In the genomic region with DNA sequence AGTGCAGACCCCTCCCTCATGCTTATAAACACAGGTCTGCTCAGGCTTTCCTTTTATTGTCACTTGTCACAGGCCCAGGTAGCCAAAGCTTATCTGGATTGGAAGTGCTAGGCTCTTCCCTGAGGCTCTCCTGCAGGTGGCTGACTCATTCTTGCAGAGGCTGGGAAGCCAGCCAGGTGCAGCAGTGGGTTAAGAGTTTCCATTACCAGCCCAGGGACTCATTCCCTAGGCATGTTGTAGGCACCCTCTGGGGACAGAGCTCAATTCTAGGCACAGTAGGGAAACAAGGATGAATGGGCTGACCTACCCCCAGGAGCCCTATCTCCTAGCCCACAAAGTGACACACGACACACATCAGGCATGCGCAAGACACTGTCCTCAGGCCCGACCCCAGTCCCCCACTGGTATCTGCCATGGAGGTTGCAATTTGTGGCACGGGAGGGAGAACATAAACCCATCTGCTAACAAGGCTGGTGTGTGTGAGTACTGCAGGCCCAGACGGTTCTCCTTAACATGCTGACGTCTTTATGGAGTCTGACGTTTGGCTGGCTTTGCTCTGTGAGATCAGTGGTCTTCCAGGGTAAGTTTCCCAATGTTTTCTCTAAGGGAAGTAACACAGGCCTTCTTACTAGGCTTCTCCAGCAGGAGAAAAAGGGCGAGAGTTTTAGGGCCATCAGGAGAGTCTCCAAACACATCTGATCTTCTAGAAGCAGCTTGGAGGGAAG, we compare ENCODE assay signal across 10 cellular contexts.
A peak's percentile ranks its signal among the peaks of the same experiment; 100 is the strongest.
DNase-seq lines count a peak whose midpoint lies in the region; ATAC-seq and TF ChIP-seq lines count a peak whose summit lies in the region.
"Had no signal": no experiment of that assay in that cellular context is flagged by ENCODE, and none has a peak within 500 bp of the region (broad histone marks: within the 10 kb centered on the region; RNA-seq: fewer than 3 reads in every experiment).

No MANE protein-coding gene starts in this region.

- H3K4me3 ChIP-seq in AG04450 (ENCODE audit: low read depth, low read length) (no peak overlapping the region), ascending aorta (no peak overlapping the region), smooth muscle cell (no peak overlapping the region)

- no peak for TF ChIP-seq CTCF in AG04450 (IDR thresholded peaks at IDR 0.05; ENCODE audit: low read depth, low read length)
- TF ChIP-seq CTCF in ascending aorta (IDR thresholded peaks at IDR 0.05): no peak
- TF ChIP-seq CTCF in smooth muscle cell (IDR thresholded peaks at IDR 0.05; ENCODE audit: borderline replicate concordance, insufficient read depth, poor library complexity, severe bottlenecking): no peak
- TF ChIP-seq CTCF in endothelial cell (IDR thresholded peaks at IDR 0.05; ENCODE audit: unreplicated experiment): no peak

- no peaks in the 10 kb centered on the region for H3K36me3 ChIP-seq in ascending aorta
- no peaks in the 10 kb centered on the region for H3K36me3 ChIP-seq in smooth muscle cell (ENCODE audit: low read depth)

- WGBS in smooth muscle cell (ENCODE audit: low lambda C conversion rate): 50% methylated on average over 8 of the region's 8 CpGs

- H3K27me3 Mint-ChIP-seq in endothelial cell (ENCODE audit: unreplicated experiment): peaks cover 4% of the 10 kb centered on the region

- H3K36me3 Mint-ChIP-seq in endothelial cell (ENCODE audit: low read depth, unreplicated experiment): no peaks in the 10 kb centered on the region

- POLR2A ChIA-PET in AG04450 (lab: Yijun Ruan, JAX): no interaction called here

- H3K4me2 ChIP-seq in smooth muscle cell: no peak overlapping the region

- intact Hi-C loops in ascending aorta (cut with DNase I): loop anchor here (5.0 to 10.0 kb wide), 3 partner anchors 41 to 1101 kb away; a partner anchor contains a TSS

- H3K27ac Mint-ChIP-seq in endothelial cell (ENCODE audit: unreplicated experiment): no peak overlapping the region
- H3K27ac Mint-ChIP-seq: CD4-positive, alpha-beta T cell had no signal

- ATAC-seq in HG02970 (IDR thresholded peaks at IDR 0.05; ENCODE audit: low FRiP score, unreplicated experiment): no peak

- no peak overlapping the region for H3K27ac ChIP-seq in AG04450 (ENCODE audit: low read depth, low read length)
- H3K27ac ChIP-seq in ascending aorta: peak overlapping the region; percentile 42 to 61
- no peak overlapping the region for H3K27ac ChIP-seq in smooth muscle cell (ENCODE audit: low read depth)

- peaks cover 30% of the 10 kb centered on the region for H3K4me1 Mint-ChIP-seq in endothelial cell (ENCODE audit: unreplicated experiment)

- H4K20me1 ChIP-seq in smooth muscle cell (ENCODE audit: low read depth): peaks cover 20% of the 10 kb centered on the region

- no peak overlapping the region for H2AFZ ChIP-seq in smooth muscle cell (ENCODE audit: low read depth)

- no peak overlapping the region for H3K9ac ChIP-seq in smooth muscle cell (ENCODE audit: low read depth)

- H3F3A ChIP-seq in smooth muscle cell (ENCODE audit: low read depth): peaks cover 8% of the 10 kb centered on the region

- peaks cover 5% of the 10 kb centered on the region for H3K79me2 ChIP-seq in smooth muscle cell (ENCODE audit: low read depth)

- H3K4me1 ChIP-seq in ascending aorta: peaks cover 3 to 37% of the 10 kb centered on the region in 2 donors
- H3K4me1 ChIP-seq in smooth muscle cell (ENCODE audit: low read depth): peaks cover 16% of the 10 kb centered on the region

- H3K9me3 Mint-ChIP-seq in endothelial cell (ENCODE audit: unreplicated experiment): no peaks in the 10 kb centered on the region
- H3K9me3 Mint-ChIP-seq: CD4-positive, alpha-beta T cell had no signal

- CTCF ChIA-PET in AG04450 (lab: Charles Lee): no interaction called here

- no peaks in the 10 kb centered on the region for H3K9me3 ChIP-seq in AG04450 (ENCODE audit: control insufficient read depth, insufficient read depth, low read length)
- no peaks in the 10 kb centered on the region for H3K9me3 ChIP-seq in ascending aorta
- no peaks in the 10 kb centered on the region for H3K9me3 ChIP-seq in smooth muscle cell (replicated peaks; ENCODE audit: low read depth)

- peaks cover 13% of the 10 kb centered on the region for H3K27me3 ChIP-seq in AG04450 (ENCODE audit: control insufficient read depth, insufficient read depth, low read length)
- no peaks in the 10 kb centered on the region for H3K27me3 ChIP-seq in ascending aorta
- H3K27me3 ChIP-seq in smooth muscle cell (ENCODE audit: low read depth): no peaks in the 10 kb centered on the region

- no peak overlapping the region for H3K4me3 Mint-ChIP-seq in endothelial cell (ENCODE audit: unreplicated experiment)
- H3K4me3 Mint-ChIP-seq: CD4-positive, alpha-beta T cell had no signal

- peak; percentile 26 for DNase-seq in AG04450 (ENCODE audit: low read depth, low spot score)
- peak; percentile 18 for DNase-seq in NCI-H1105 (lab: John Stamatoyannopoulos, UW)
- peak in 1 of 2 donors; percentile 81 for DNase-seq in ascending aorta (ENCODE audit: low spot score in 2 of 2)
- peak; percentile 96 for DNase-seq in kidney tubule cell (ENCODE audit: low spot score)
- DNase-seq in smooth muscle cell (lab: John Stamatoyannopoulos, UW; ENCODE audit: unreplicated experiment): no peak
- DNase-seq in hippocampal formation (lab: John Stamatoyannopoulos, UW): no peak
- no peak for DNase-seq in endothelial cell (ENCODE audit: low spot score)
- DNase-seq: activated CD4-positive, alpha-beta T cell treated with anti-CD3 and anti-CD28 coated beads for 4 hours; CD4-positive, alpha-beta T cell had no signal

Comparison
In these comparisons a context has a peak if more than half of its experiments do, and no peak if none do; other contexts are left out.
1. DNase-seq: peak in AG04450 (single experiment), NCI-H1105 (single experiment) and kidney tubule cell (single experiment); none in smooth muscle cell (single experiment), hippocampal formation (0 of 2) and endothelial cell (single experiment).
2. H3K27ac ChIP-seq: peak in ascending aorta (2 of 2); none in AG04450 (single experiment) and smooth muscle cell (single experiment).